14 cellular contexts compared by ENCODE assay signal in genomic region chr19:1908364-1908678, GRCh38. TPM values are rescaled to one million over a fixed set of nuclear protein-coding genes. Genes with fewer than 3 reads are reported as not detected.
A peak's percentile ranks its signal among the peaks of the same experiment; 100 is the strongest.
DNase-seq lines count a peak whose midpoint lies in the region; ATAC-seq, FAIRE-seq and TF ChIP-seq lines count a peak whose summit lies in the region.
"Had no signal": no experiment of that assay in that cellular context is flagged by ENCODE, and none has a peak within 500 bp of the region (broad histone marks: within the 10 kb centered on the region; RNA-seq: fewer than 3 reads in every experiment).

No MANE protein-coding gene starts in this region.

- 36 to 39% methylated on average over 13 of the region's 13 CpGs for WGBS in pancreas, 2 donors
- WGBS in mesendoderm (ENCODE audit: extremely low coverage, insufficient coverage, low lambda C conversion rate) = no CpG with 5 or more reads among the region's 13 CpGs

- H2BK5ac ChIP-seq in mesendoderm (ENCODE audit: low read length) = no peak overlapping the region

- ATAC-seq in pancreas = no peak
- ATAC-seq in GM21381 (IDR thresholded peaks at IDR 0.05; ENCODE audit: unreplicated experiment) = no peak
- ATAC-seq in HG02885 (IDR thresholded peaks at IDR 0.05; ENCODE audit: poor library complexity, unreplicated experiment) = no peak

- peaks cover 39% of the 10 kb centered on the region for H3K36me3 Mint-ChIP-seq in Calu3 (ENCODE audit: insufficient read depth, unreplicated experiment)

- no peak overlapping the region for H4K8ac ChIP-seq in mesendoderm (ENCODE audit: low read depth, low read length)

- no peaks in the 10 kb centered on the region for H3K9me3 ChIP-seq in pancreas

- H3K27me3 ChIP-seq in bronchial epithelial cell (ENCODE audit: control insufficient read depth, insufficient read depth, low read length) = no peaks in the 10 kb centered on the region
- no peaks in the 10 kb centered on the region for H3K27me3 ChIP-seq in pancreas
- no peaks in the 10 kb centered on the region for H3K27me3 ChIP-seq in mesendoderm (ENCODE audit: insufficient read depth, low read length, poor library complexity)

- peaks cover 13% of the 10 kb centered on the region for H3K79me1 ChIP-seq in mesendoderm (ENCODE audit: low read length)

- peaks cover 49% of the 10 kb centered on the region for H3K79me2 ChIP-seq in mesendoderm (ENCODE audit: control insufficient read depth, insufficient read depth, low read length)

- DNase-seq in Calu3 (no peak), bronchial epithelial cell (ENCODE audit: low read depth) (no peak), pancreas (peak in 1 of 6 donors; percentile 80), mesendoderm (no peak)
- DNase-seq: activated CD4-positive, alpha-beta memory T cell treated with anti-CD3 and anti-CD28 coated beads for 36 hours; activated effector memory CD4-positive, alpha-beta T cell treated with anti-CD3 and anti-CD28 coated beads, Interleukin-2, amount 50 U/mL, for 16 hours; DMS153; KBM-7; NCI-H1436 treated with DMSO at 0.1 percent for 48 hours; NCI-H524; T-helper 9 cell had no signal

- FAIRE-seq in bronchial epithelial cell (lab: Jason Lieb, UNC) = no peak
- no peak for FAIRE-seq in pancreas (lab: Jason Lieb, UNC)

- no peak overlapping the region for H3K18ac ChIP-seq in mesendoderm (ENCODE audit: low read length)

- H3K4me1 Mint-ChIP-seq in Calu3 (ENCODE audit: low read depth, unreplicated experiment) = peaks cover 9% of the 10 kb centered on the region

- no peak overlapping the region for H3K9ac ChIP-seq in mesendoderm (ENCODE audit: low read length)

- H2BK15ac ChIP-seq in mesendoderm (replicated peaks; ENCODE audit: low read depth) = no peak overlapping the region

- H3K56ac ChIP-seq in mesendoderm (ENCODE audit: low read length) = no peak overlapping the region

- H3K23ac ChIP-seq in mesendoderm (ENCODE audit: low read length) = no peak overlapping the region

- no peak overlapping the region for H3K27ac Mint-ChIP-seq in Calu3 (ENCODE audit: unreplicated experiment)
- H3K27ac Mint-ChIP-seq: activated CD4-positive, alpha-beta memory T cell treated with anti-CD3 and anti-CD28 coated beads for 36 hours had no signal

- H3K4me3 ChIP-seq in bronchial epithelial cell (ENCODE audit: low read depth, low read length) (peak overlapping the region; percentile 23), pancreas (peak overlapping the region in 3 of 4 donors; percentile 1 to 40 (median 34)), mesendoderm (ENCODE audit: low read length) (no peak overlapping the region)

- H3K9me3 Mint-ChIP-seq in Calu3 (ENCODE audit: low read depth, unreplicated experiment) = no peaks in the 10 kb centered on the region
- H3K9me3 Mint-ChIP-seq: activated CD4-positive, alpha-beta memory T cell treated with anti-CD3 and anti-CD28 coated beads for 36 hours; neural crest cell had no signal

- BruUV-seq in Calu3 (replicated peaks; lab: Mats Ljungman, UMichigan) = no TSS peak

- intact Hi-C loops in Calu3 (cut with micrococcal nuclease; ENCODE audit: unreplicated experiment) (no loop called here), pancreas (cut with DNase I) (no loop called here)

- H3K4ac ChIP-seq in mesendoderm (ENCODE audit: low read depth, low read length) = no peak overlapping the region

- no peak overlapping the region for H3K4me2 ChIP-seq in mesendoderm (ENCODE audit: low read length)

- H3K4me1 ChIP-seq in pancreas (peaks cover 23 to 36% (median 23%) of the 10 kb centered on the region in 3 donors), mesendoderm (ENCODE audit: control insufficient read depth, low read depth, low read length) (no peaks in the 10 kb centered on the region)

- no peak for TF ChIP-seq CTCF in Calu3 (IDR thresholded peaks at IDR 0.05; ENCODE audit: unreplicated experiment)
- TF ChIP-seq CTCF in bronchial epithelial cell (IDR thresholded peaks at IDR 0.05; ENCODE audit: insufficient read depth, low read length, severe bottlenecking) = no peak
- no peak for TF ChIP-seq CTCF in pancreas (IDR thresholded peaks at IDR 0.05)

- no peak overlapping the region for H2BK120ac ChIP-seq in mesendoderm (ENCODE audit: low read depth, low read length)

- peak overlapping the region; percentile 76 to 84 (median 80) for H3K27ac ChIP-seq in pancreas
- H3K27ac ChIP-seq in mesendoderm (ENCODE audit: low read depth, low read length) = no peak overlapping the region

- H4K5ac ChIP-seq in mesendoderm (ENCODE audit: low read length) = no peak overlapping the region

- H2AK5ac ChIP-seq in mesendoderm (ENCODE audit: low read length) = no peak overlapping the region

- CTCF ChIA-PET in Calu3 (lab: Charles Lee) = interaction anchor here (0.6 to 1.3 kb wide), 2 partner anchors 11 to 34 kb away, joined by 3 to 4 read pairs; no protein-coding TSS in a partner anchor

- H3K4me3 Mint-ChIP-seq in Calu3 (ENCODE audit: low read depth, unreplicated experiment) = peak overlapping the region; percentile 58
- H3K4me3 Mint-ChIP-seq: activated CD4-positive, alpha-beta memory T cell treated with anti-CD3 and anti-CD28 coated beads for 36 hours had no signal

- H3K36me3 ChIP-seq in bronchial epithelial cell (ENCODE audit: control insufficient read depth, insufficient read depth, low read length) (peaks cover 2% of the 10 kb centered on the region), pancreas (peaks cover 0 to 14% (median 0%) of the 10 kb centered on the region in 3 donors), mesendoderm (ENCODE audit: control insufficient read depth, insufficient read depth, low read length) (peaks cover 3% of the 10 kb centered on the region)

- no peaks in the 10 kb centered on the region for H3K27me3 Mint-ChIP-seq in Calu3 (ENCODE audit: unreplicated experiment)
- H3K27me3 Mint-ChIP-seq: activated CD4-positive, alpha-beta memory T cell treated with anti-CD3 and anti-CD28 coated beads for 36 hours had no signal

RNA-seq across cellular contexts. Expression of gene ADAT3, which starts 3.1 kb away (rescaled TPM):
- total RNA-seq in Calu3 (2022) (6.7 TPM in 2 replicates), bronchial epithelial cell (0.79 and 1.9 TPM in 2 replicates), pancreas (1 to 10 TPM; 2.0 to 6.5 (median 4.5) TPM)
- polyA plus RNA-seq in pancreas = 10 to 100 TPM in 1 of 2 donors, 1 to 10 TPM in 1; 5.2 to 10.1 TPM
- 6.6 TPM for polyA plus RNA-seq in mesendoderm (2013, experiment 1 of 2)
- 6.4 TPM for polyA plus RNA-seq in mesendoderm (2013, experiment 2 of 2)

RNA-seq across cellular contexts. Expression of gene SCAMP4, which starts 3.1 kb away (rescaled TPM):
- total RNA-seq in Calu3 (2022) (64.2 and 80.5 TPM in 2 replicates), bronchial epithelial cell (14.2 and 15.4 TPM in 2 replicates), pancreas (10 to 100 TPM; 23.0 to 52.2 (median 30.7) TPM)
- 10 to 100 TPM; 40.8 to 49.3 TPM for polyA plus RNA-seq in pancreas
- 31.5 TPM for polyA plus RNA-seq in mesendoderm (2013, experiment 1 of 2)
- 30.6 TPM for polyA plus RNA-seq in mesendoderm (2013, experiment 2 of 2)

RNA-seq across cellular contexts. Expression of gene ABHD17A, which starts 23.0 kb away (rescaled TPM):
- total RNA-seq in Calu3 (2022) = 35.2 and 36.9 TPM in 2 replicates
- 48.4 and 71.0 TPM in 2 replicates for total RNA-seq in bronchial epithelial cell
- 10 to 100 TPM; 21.1 to 30.8 (median 24.4) TPM for total RNA-seq in pancreas
- polyA plus RNA-seq in pancreas = 10 to 100 TPM; 62.4 to 71.0 TPM
- polyA plus RNA-seq in mesendoderm (2013, experiment 1 of 2) = 33.9 TPM
- polyA plus RNA-seq in mesendoderm (2013, experiment 2 of 2) = 34.1 TPM

RNA-seq across cellular contexts. Expression of gene CSNK1G2, which starts 32.7 kb away (rescaled TPM):
- 54.5 and 59.2 TPM in 2 replicates for total RNA-seq in Calu3 (2022)
- 58.4 and 73.2 TPM in 2 replicates for total RNA-seq in bronchial epithelial cell
- total RNA-seq in pancreas = 10 to 100 TPM; 20.7 to 33.0 (median 26.0) TPM
- polyA plus RNA-seq in pancreas = 10 to 100 TPM; 68.0 to 69.4 TPM
- polyA plus RNA-seq in mesendoderm (2013, experiment 1 of 2) = 124 TPM
- 120 TPM for polyA plus RNA-seq in mesendoderm (2013, experiment 2 of 2)

RNA-seq across cellular contexts. Expression of gene KLF16, which starts 44.9 kb away (rescaled TPM):
- total RNA-seq in Calu3 (2022) (32.3 and 39.0 TPM in 2 replicates), bronchial epithelial cell (5.3 and 6.4 TPM in 2 replicates), pancreas (10 to 100 TPM in 1 of 6 donors, 1 to 10 TPM in 5; 4.3 to 10.4 (median 7.9) TPM)
- 1 to 10 TPM; 5.1 to 8.2 TPM for polyA plus RNA-seq in pancreas
- 32.7 TPM for polyA plus RNA-seq in mesendoderm (2013, experiment 1 of 2)
- 33.5 TPM for polyA plus RNA-seq in mesendoderm (2013, experiment 2 of 2)
